ENCODE assay signal across 16 cellular contexts in the genomic region with DNA sequence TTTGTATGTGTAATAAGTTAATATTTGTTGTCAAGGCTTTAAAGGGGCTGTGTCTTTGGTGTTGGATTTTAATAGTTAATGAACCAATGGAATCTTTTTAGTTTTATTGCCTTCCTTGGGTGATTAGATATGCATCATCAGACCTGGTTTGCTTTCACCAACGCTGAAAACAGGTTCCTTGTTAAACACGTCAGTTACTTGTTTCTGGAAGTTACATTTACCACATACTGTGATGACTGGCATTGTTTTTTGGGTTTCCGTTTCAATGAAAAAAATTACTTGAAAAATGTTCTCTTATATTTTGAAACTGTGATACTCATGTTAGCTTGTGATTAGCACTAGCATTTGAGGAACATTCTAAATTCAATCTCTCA. TPM values are rescaled to one million over a fixed set of nuclear protein-coding genes. Genes with fewer than 3 reads are reported as not detected.
DNase-seq lines count a peak whose midpoint lies in the region; ATAC-seq and TF ChIP-seq lines count a peak whose summit lies in the region.
"Had no signal": no experiment of that assay in that cellular context is flagged by ENCODE, and none has a peak within 500 bp of the region (broad histone marks: within the 10 kb centered on the region; RNA-seq: fewer than 3 reads in every experiment).

No MANE protein-coding gene starts in this region.

- H3K4me3 Mint-ChIP-seq in MCF 10A (ENCODE audit: unreplicated experiment) (no peak overlapping the region), nephron (no peak overlapping the region)
- H3K4me3 Mint-ChIP-seq: activated CD8-positive, alpha-beta T cell treated with anti-CD3 and anti-CD28 coated beads, Interleukin-2, amount 10 ng/mL, durations not matched to agents 7 days and 5 days; endodermal cell had no signal

- H3K4me1 Mint-ChIP-seq in MCF 10A (ENCODE audit: insufficient read depth, unreplicated experiment) (peaks cover 14% of the 10 kb centered on the region), nephron (peaks cover 17% of the 10 kb centered on the region)

- no peaks in the 10 kb centered on the region for H3K9me3 ChIP-seq in mammary epithelial cell (replicated peaks; ENCODE audit: insufficient read depth, low read length)
- H3K9me3 ChIP-seq in upper lobe of right lung, result no peaks in the 10 kb centered on the region
- no peaks in the 10 kb centered on the region for H3K9me3 ChIP-seq in ovary

- no peak for TF ChIP-seq CTCF in mammary epithelial cell (conservative IDR thresholded peaks at IDR 0.05 in 1 of 2, IDR thresholded peaks at IDR 0.05 in 1 of 2; ENCODE audit: extremely low read depth in 1 of 2, insufficient read depth in 1 of 2, low read depth in 1 of 2, low read length in 2 of 2)
- TF ChIP-seq CTCF in MCF 10A (IDR thresholded peaks at IDR 0.05; ENCODE audit: unreplicated experiment), result no peak
- no peak for TF ChIP-seq CTCF in nephron (IDR thresholded peaks at IDR 0.05; ENCODE audit: unreplicated experiment in 3 of 3)
- no peak for TF ChIP-seq CTCF in upper lobe of right lung (IDR thresholded peaks at IDR 0.05)
- no peak for TF ChIP-seq CTCF in ovary (IDR thresholded peaks at IDR 0.05)

- peak overlapping the region; percentile 48 for H3K4me2 ChIP-seq in mammary epithelial cell (ENCODE audit: insufficient read depth, low read depth, low read length)

- no peaks in the 10 kb centered on the region for H3K27me3 ChIP-seq in mammary epithelial cell (ENCODE audit: insufficient read depth, low read length)
- no peaks in the 10 kb centered on the region for H3K27me3 ChIP-seq in upper lobe of right lung
- H3K27me3 ChIP-seq in ovary, result no peaks in the 10 kb centered on the region

- DNase-seq in mammary epithelial cell (peak; percentile 93), MCF 10A (ENCODE audit: unreplicated experiment) (no peak), dermis blood vessel endothelial cell (peak; percentile 14), upper lobe of right lung (no peak), ovary (no peak)
- DNase-seq: activated CD8-positive, alpha-beta T cell treated with anti-CD3 and anti-CD28 coated beads, Interleukin-2, amount 10 ng/mL, durations not matched to agents 7 days and 5 days; endodermal cell; islet precursor cell; KG1; NCI-H187 treated with DMSO at 0.1 percent for 48 hours; SHP77 treated with DMSO at 0.1 percent for 48 hours; stimulated activated CD4-positive, alpha-beta T cell treated with anti-CD3 and anti-CD28 coated beads, Interleukin-4, amount 100 ng/mL, for 4 hours; stimulated activated naive CD4-positive, alpha-beta T cell had no signal

- in situ Hi-C loops in mammary epithelial cell (cut with MboI; ENCODE audit: low sequenced_read_pairs in 2 of 2), result loop anchor here in 1 of 2 donors (10.0 kb wide), 1 partner anchor 176 kb away; no protein-coding TSS in a partner anchor

- H4K20me1 ChIP-seq in mammary epithelial cell (ENCODE audit: insufficient read depth, low read length), result no peaks in the 10 kb centered on the region

- H3K27ac Mint-ChIP-seq in MCF 10A (ENCODE audit: low read depth, unreplicated experiment), result no peak overlapping the region
- peak overlapping the region; percentile 4 to 83 (median 60) for H3K27ac Mint-ChIP-seq in nephron
- H3K27ac Mint-ChIP-seq: activated CD8-positive, alpha-beta T cell treated with anti-CD3 and anti-CD28 coated beads, Interleukin-2, amount 10 ng/mL, durations not matched to agents 7 days and 5 days; endodermal cell had no signal

- intact Hi-C loops in mammary epithelial cell (cut with micrococcal nuclease), result loop anchor here (1.0 to 10.0 kb wide), 5 partner anchors 14 to 174 kb away; partner anchors contain the start of genes KDM1B and TPMT
- intact Hi-C loops in MCF 10A (cut with micrococcal nuclease), result no loop called here
- intact Hi-C loops in upper lobe of right lung (cut with DNase I), result loop anchor here (10.0 kb wide), 1 partner anchor 166 kb away; no protein-coding TSS in a partner anchor
- intact Hi-C loops in ovary (cut with DNase I), result loop anchor here in 3 of 4 donors (5.0 to 10.0 kb wide), 2 partner anchors 166 to 174 kb away; no protein-coding TSS in a partner anchor

- H3K4me1 ChIP-seq in mammary epithelial cell (ENCODE audit: insufficient read depth, low read length), result peaks cover 23% of the 10 kb centered on the region
- peaks cover 4% of the 10 kb centered on the region for H3K4me1 ChIP-seq in upper lobe of right lung
- no peaks in the 10 kb centered on the region for H3K4me1 ChIP-seq in ovary (ENCODE audit: insufficient read depth)

- no peaks in the 10 kb centered on the region for H3K36me3 Mint-ChIP-seq in MCF 10A (ENCODE audit: insufficient read depth, unreplicated experiment)
- H3K36me3 Mint-ChIP-seq in nephron (ENCODE audit: low read depth), result no peaks in the 10 kb centered on the region

- H3K79me2 ChIP-seq in mammary epithelial cell (ENCODE audit: insufficient read depth, low read length), result no peaks in the 10 kb centered on the region

- CTCF ChIA-PET in mammary epithelial cell (lab: Charles Lee; ENCODE audit: low non-redundant PET) (interaction anchor here (0.7 kb wide), 1 partner anchor 14 kb away, joined by 9 read pairs; no protein-coding TSS in a partner anchor), MCF 10A (lab: Yijun Ruan, JAX) (interaction anchor here (0.6 to 13.7 kb wide), 4 partner anchors 18 to 177 kb away, joined by 3 to 270 read pairs (median 6); no protein-coding TSS in a partner anchor)

- H3K9ac ChIP-seq in mammary epithelial cell (ENCODE audit: insufficient read depth, low read length), result peak overlapping the region; percentile 8

- ATAC-seq in upper lobe of right lung (no peak), HG02610 (IDR thresholded peaks at IDR 0.05; ENCODE audit: unreplicated experiment) (no peak), GM21423 (IDR thresholded peaks at IDR 0.05; ENCODE audit: unreplicated experiment) (no peak)
- ATAC-seq: activated CD8-positive, alpha-beta T cell treated with anti-CD3 and anti-CD28 coated beads, Interleukin-2, amount 10 ng/mL, durations not matched to agents 7 days and 5 days had no signal

- POLR2A ChIA-PET in MCF 10A (lab: Yijun Ruan, JAX), result interaction anchor here (0.7 to 6.6 kb wide), 8 partner anchors 13 to 106 kb away, joined by 3 to 29 read pairs (median 5); partner anchors contain the start of gene RNF144B

- BruUV-seq in mammary epithelial cell (replicated peaks; lab: Mats Ljungman, UMichigan) (no TSS peak), MCF 10A (replicated peaks; lab: Mats Ljungman, UMichigan) (no TSS peak)

- H3K36me3 ChIP-seq in mammary epithelial cell (ENCODE audit: insufficient read depth, low read length) (no peaks in the 10 kb centered on the region), upper lobe of right lung (no peaks in the 10 kb centered on the region), ovary (no peaks in the 10 kb centered on the region)

- no peaks in the 10 kb centered on the region for H3K9me3 Mint-ChIP-seq in MCF 10A (ENCODE audit: unreplicated experiment)
- H3K9me3 Mint-ChIP-seq in nephron, result no peaks in the 10 kb centered on the region
- H3K9me3 Mint-ChIP-seq: endodermal cell had no signal

- H3K27me3 Mint-ChIP-seq in MCF 10A (ENCODE audit: insufficient read depth, unreplicated experiment) (no peaks in the 10 kb centered on the region), nephron (ENCODE audit: low read depth) (no peaks in the 10 kb centered on the region)

- H2AFZ ChIP-seq in mammary epithelial cell (ENCODE audit: low read depth, low read length), result peak overlapping the region; percentile 24

- no peak for TF ChIP-seq EP300 in ovary (IDR thresholded peaks at IDR 0.05)

- no peak for TF ChIP-seq POLR2A in ovary (IDR thresholded peaks at IDR 0.05)

- dilution Hi-C loops in mammary epithelial cell (cut with HindIII; ENCODE audit: low sequenced_read_pairs), result no loop called here

- H3K4me3 ChIP-seq in mammary epithelial cell (replicated peaks in 1 of 3; ENCODE audit: insufficient read depth in 1 of 3, low read depth in 2 of 3, low read length in 3 of 3), result no peak overlapping the region
- H3K4me3 ChIP-seq in upper lobe of right lung, result no peak overlapping the region
- no peak overlapping the region for H3K4me3 ChIP-seq in ovary

- WGBS in mammary epithelial cell (ENCODE audit: low coverage, missing lambda C conversion rate), result 13% methylated on average over 3 of the region's 3 CpGs
- WGBS in ovary, 3 donors, result 49 to 69% (median 52%) methylated on average over 3 of the region's 3 CpGs

- peak overlapping the region; percentile 57 for H3K27ac ChIP-seq in mammary epithelial cell (ENCODE audit: insufficient read depth, low read depth, low read length)
- H3K27ac ChIP-seq in upper lobe of right lung, result peak overlapping the region; percentile 74
- H3K27ac ChIP-seq in ovary, result no peak overlapping the region

RNA-seq across cellular contexts. Expression of gene RNF144B, which starts 58.6 kb away (rescaled TPM):
- 10 to 100 TPM; 45.7 to 74.7 TPM for total RNA-seq in mammary epithelial cell
- polyA plus RNA-seq in mammary epithelial cell, result 8.4 TPM
- polyA minus RNA-seq in mammary epithelial cell, result 13.9 TPM
- 40.6 and 57.9 TPM in 2 replicates for total RNA-seq in MCF 10A (2022)
- total RNA-seq in dermis blood vessel endothelial cell, result 77.1 and 89.2 TPM in 2 replicates
- 82.4 TPM for total RNA-seq in upper lobe of right lung
- 10 to 100 TPM in 2 of 7 donors, 1 to 10 TPM in 5; 2.5 to 18.7 (median 4.9) TPM for total RNA-seq in ovary
- polyA plus RNA-seq in ovary, result 1 to 10 TPM; 3.0 to 4.0 TPM

Comparison
In these comparisons a context has a peak if more than half of its experiments do, and no peak if none do; other contexts are left out.
1. DNase-seq: peak in mammary epithelial cell (single experiment) and dermis blood vessel endothelial cell (single experiment); none in MCF 10A (single experiment), upper lobe of right lung (single experiment) and ovary (0 of 5).
2. H3K27ac ChIP-seq: peak in mammary epithelial cell (single experiment) and upper lobe of right lung (single experiment); none in ovary (0 of 2).